ENCODE assay signal across 8 cellular contexts in the genomic region with DNA sequence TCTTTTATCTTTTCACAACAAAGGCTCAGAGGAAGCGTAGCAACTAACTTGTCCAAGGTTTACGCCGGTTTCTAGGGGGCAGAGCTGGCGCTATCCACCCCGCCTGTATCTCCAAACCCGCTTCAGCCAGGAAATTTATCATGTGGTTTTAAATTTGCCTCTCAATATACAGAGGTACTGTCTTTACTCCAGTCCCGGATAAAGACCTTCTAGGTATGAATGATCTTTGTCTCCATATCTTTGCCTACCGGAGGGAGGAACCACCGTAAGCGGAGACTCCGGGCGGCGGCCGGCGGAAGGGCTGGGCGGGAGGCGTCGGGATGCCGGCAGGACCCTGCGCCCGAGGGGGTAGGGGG. TPM values are rescaled to one million over a fixed set of nuclear protein-coding genes. Genes with fewer than 3 reads are reported as not detected.
DNase-seq lines count a peak whose midpoint lies in the region; ATAC-seq and TF ChIP-seq lines count a peak whose summit lies in the region.

No MANE protein-coding gene starts in this region.

- peaks cover 0 to 4% (median 0%) of the 10 kb centered on the region in 7 donors for H3K27me3 ChIP-seq in spleen (replicated peaks in 1 of 7)

- no peaks in the 10 kb centered on the region for H3K36me3 ChIP-seq in spleen

- TF ChIP-seq CTCF in brain (conservative IDR thresholded peaks at IDR 0.05) (no peak), spleen (IDR thresholded peaks at IDR 0.05 in 8 of 11, conservative IDR thresholded peaks at IDR 0.05 in 3 of 11) (no peak)

- H3K27ac ChIP-seq in spleen = peak overlapping the region; percentile 8 to 96 (median 90)

- peak overlapping the region; percentile 89 for H3K4me3 Mint-ChIP-seq in activated CD4-positive, alpha-beta T cell treated with anti-CD3 and anti-CD28 coated beads, Interleukin-2, amount 10 ng/mL, durations not matched to agents 24 days and 14 days
- H3K4me3 Mint-ChIP-seq in brain = peak overlapping the region; percentile 86 to 96 (median 89)
- H3K4me3 Mint-ChIP-seq in immature natural killer cell = peak overlapping the region; percentile 84 to 96 (median 90)

- peak; percentile 22 for ATAC-seq in HG02852 (IDR thresholded peaks at IDR 0.05; ENCODE audit: unreplicated experiment)
- no peak for ATAC-seq in HG03457 (IDR thresholded peaks at IDR 0.05; ENCODE audit: unreplicated experiment)

- no peak overlapping the region for H3K27ac Mint-ChIP-seq in activated CD4-positive, alpha-beta T cell treated with anti-CD3 and anti-CD28 coated beads, Interleukin-2, amount 10 ng/mL, durations not matched to agents 24 days and 14 days
- peak overlapping the region; percentile 91 to 98 (median 96) for H3K27ac Mint-ChIP-seq in brain
- H3K27ac Mint-ChIP-seq in immature natural killer cell = peak overlapping the region; percentile 45 to 89 (median 74)

- peak overlapping the region; percentile 68 to 97 (median 85) for H3K4me3 ChIP-seq in spleen

- TF ChIP-seq POLR2A in spleen (IDR thresholded peaks at IDR 0.05) = no peak

- peaks cover 57% of the 10 kb centered on the region for H3K27me3 Mint-ChIP-seq in activated CD4-positive, alpha-beta T cell treated with anti-CD3 and anti-CD28 coated beads, Interleukin-2, amount 10 ng/mL, durations not matched to agents 24 days and 14 days
- peaks cover 10% of the 10 kb centered on the region for H3K27me3 Mint-ChIP-seq in brain
- peaks cover 0 to 7% (median 0%) of the 10 kb centered on the region in 3 donors for H3K27me3 Mint-ChIP-seq in immature natural killer cell (ENCODE audit: low read depth in 3 of 3)

- peaks cover 6 to 56% (median 35%) of the 10 kb centered on the region in 6 donors for H3K4me1 ChIP-seq in spleen

- peak; percentile 71 for DNase-seq in activated CD4-positive, alpha-beta T cell treated with anti-CD3 and anti-CD28 coated beads, Interleukin-2, amount 10 ng/mL, durations not matched to agents 24 days and 14 days
- no peak for DNase-seq in activated CD4-positive, alpha-beta T cell treated with anti-CD3 and anti-CD28 coated beads for 48 hours
- DNase-seq in NCI-H526 (lab: John Stamatoyannopoulos, UW) (peak; percentile 74 to 87), immature natural killer cell (peak; percentile 25 to 44 (median 35)), spleen (peak; percentile 90)

- peaks cover 2% of the 10 kb centered on the region for H3K36me3 Mint-ChIP-seq in activated CD4-positive, alpha-beta T cell treated with anti-CD3 and anti-CD28 coated beads, Interleukin-2, amount 10 ng/mL, durations not matched to agents 24 days and 14 days (ENCODE audit: low read depth)
- H3K36me3 Mint-ChIP-seq in brain (peaks cover 18% of the 10 kb centered on the region), immature natural killer cell (no peaks in the 10 kb centered on the region)

- 0 to 1% (median 1%) methylated on average over 21 of the region's 21 CpGs for WGBS in spleen, 5 donors

- H3K9me3 Mint-ChIP-seq in activated CD4-positive, alpha-beta T cell treated with anti-CD3 and anti-CD28 coated beads, Interleukin-2, amount 10 ng/mL, durations not matched to agents 24 days and 14 days = no peaks in the 10 kb centered on the region
- H3K9me3 Mint-ChIP-seq in brain (no peaks in the 10 kb centered on the region), immature natural killer cell (no peaks in the 10 kb centered on the region)

- intact Hi-C loops in activated CD4-positive, alpha-beta T cell treated with anti-CD3 and anti-CD28 coated beads, Interleukin-2, amount 10 ng/mL, durations not matched to agents 24 days and 14 days (cut with micrococcal nuclease) = loop anchor here (5.0 kb wide), 2 partner anchors 215 to 250 kb away; a partner anchor contains a TSS
- intact Hi-C loops in spleen (cut with DNase I; ENCODE audit: low total_unique reads) = no loop called here

- peaks cover 12% of the 10 kb centered on the region for H3K4me1 Mint-ChIP-seq in activated CD4-positive, alpha-beta T cell treated with anti-CD3 and anti-CD28 coated beads, Interleukin-2, amount 10 ng/mL, durations not matched to agents 24 days and 14 days
- H3K4me1 Mint-ChIP-seq in brain (peaks cover 65% of the 10 kb centered on the region), immature natural killer cell (peaks cover 19 to 30% of the 10 kb centered on the region in 2 donors)

- no peaks in the 10 kb centered on the region for H3K9me3 ChIP-seq in spleen

RNA-seq across cellular contexts. Expression of a gene that starts 0.7 kb away (rescaled TPM):
- total RNA-seq in activated CD4-positive, alpha-beta T cell treated with anti-CD3 and anti-CD28 coated beads, Interleukin-2, amount 10 ng/mL, durations not matched to agents 24 days and 14 days = 0.68 and 0.88 TPM in 2 replicates
- 5.4 TPM for polyA plus RNA-seq in brain (ENCODE audit: insufficient read depth, low read depth, low replicate concordance)
- 1 to 10 TPM in 2 of 3 donors, under 1 TPM in 1; 0.13 to 4.1 (median 1.6) TPM for polyA plus RNA-seq in immature natural killer cell
- 10 to 100 TPM; 23.3 to 54.3 (median 37.0) TPM for total RNA-seq in spleen
- 10 to 100 TPM; 21.0 to 62.1 (median 55.6) TPM for polyA plus RNA-seq in spleen

RNA-seq across cellular contexts. Expression of a gene that starts 34.5 kb away (rescaled TPM):
- total RNA-seq in activated CD4-positive, alpha-beta T cell treated with anti-CD3 and anti-CD28 coated beads, Interleukin-2, amount 10 ng/mL, durations not matched to agents 24 days and 14 days = not detected in 2 replicates
- polyA plus RNA-seq in brain (ENCODE audit: insufficient read depth, low read depth, low replicate concordance) (0.42 TPM), immature natural killer cell (not detected), spleen (1 to 10 TPM; 1.6 to 8.5 (median 2.4) TPM)
- total RNA-seq in spleen = 10 to 100 TPM in 1 of 7 donors, 1 to 10 TPM in 4, under 1 TPM in 2; 0.57 to 14.3 (median 4.2) TPM
